ENCODE assay signal across 13 cellular contexts in the genomic region with DNA sequence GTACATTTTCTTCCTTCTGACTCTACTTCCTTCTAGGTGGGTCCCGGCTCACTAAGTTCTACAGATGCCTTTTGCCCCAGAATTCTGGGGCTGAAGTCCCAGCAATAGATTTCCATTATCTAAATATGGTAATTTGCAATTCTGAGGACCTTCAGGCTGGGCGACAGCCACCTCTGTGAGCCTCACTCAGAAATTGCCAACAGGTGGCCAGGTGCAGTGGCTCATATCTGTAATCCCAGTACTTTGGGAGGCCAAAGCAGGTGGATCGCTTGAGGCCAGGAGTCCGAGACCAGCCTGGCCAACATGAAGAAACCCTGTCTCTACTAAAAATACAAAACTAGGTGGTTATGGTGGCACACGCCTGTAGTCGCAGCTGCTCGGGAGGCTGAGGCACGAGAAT. TPM values are rescaled to one million over a fixed set of nuclear protein-coding genes. Genes with fewer than 3 reads are reported as not detected.
DNase-seq lines count a peak whose midpoint lies in the region; ATAC-seq and TF ChIP-seq lines count a peak whose summit lies in the region.
"Had no signal": no experiment of that assay in that cellular context is flagged by ENCODE, and none has a peak within 500 bp of the region (broad histone marks: within the 10 kb centered on the region; RNA-seq: fewer than 3 reads in every experiment).

No MANE protein-coding gene starts in this region.

- H3K36me3 ChIP-seq in naive thymus-derived CD4-positive, alpha-beta T cell (ENCODE audit: control insufficient read depth in 2 of 3, insufficient read depth in 3 of 3, low read length in 3 of 3) = no peaks in the 10 kb centered on the region
- H3K36me3 ChIP-seq: left lung, upper lobe of right lung had no signal

- intact Hi-C loops in activated CD8-positive, alpha-beta T cell treated with anti-CD3 and anti-CD28 coated beads for 36 hours (cut with micrococcal nuclease) = no loop called here
- intact Hi-C loops in naive thymus-derived CD4-positive, alpha-beta T cell (cut with micrococcal nuclease) = loop anchor here in 1 of 2 donors (1.0 kb wide), 1 partner anchor 23 kb away; no protein-coding TSS in a partner anchor

- no peaks in the 10 kb centered on the region for H3K9me3 ChIP-seq in naive thymus-derived CD4-positive, alpha-beta T cell (ENCODE audit: control insufficient read depth in 2 of 3, low read length in 3 of 3)
- H3K9me3 ChIP-seq: left lung, upper lobe of right lung had no signal

- H3K4me3 Mint-ChIP-seq in activated CD8-positive, alpha-beta T cell treated with anti-CD3 and anti-CD28 coated beads for 36 hours = peak overlapping the region; percentile 53
- peak overlapping the region in 8 of 10 donors; percentile 39 to 72 (median 54) for H3K4me3 Mint-ChIP-seq in naive thymus-derived CD4-positive, alpha-beta T cell

- peaks cover 11 to 15% of the 10 kb centered on the region in 2 donors for H3K4me1 ChIP-seq in naive thymus-derived CD4-positive, alpha-beta T cell (ENCODE audit: control insufficient read depth in 2 of 2, insufficient read depth in 2 of 2, low read length in 2 of 2)
- H3K4me1 ChIP-seq: left lung, upper lobe of right lung had no signal

- H3K27ac Mint-ChIP-seq in activated CD8-positive, alpha-beta T cell treated with anti-CD3 and anti-CD28 coated beads for 36 hours = peak overlapping the region; percentile 88
- H3K27ac Mint-ChIP-seq in naive thymus-derived CD4-positive, alpha-beta T cell = peak overlapping the region; percentile 74 to 96 (median 87)

- H3K4me1 Mint-ChIP-seq in activated CD8-positive, alpha-beta T cell treated with anti-CD3 and anti-CD28 coated beads for 36 hours (ENCODE audit: low read depth) = peaks cover 63% of the 10 kb centered on the region
- H3K4me1 Mint-ChIP-seq in naive thymus-derived CD4-positive, alpha-beta T cell = peaks cover 23 to 49% (median 28%) of the 10 kb centered on the region in 7 donors

- peaks cover 37% of the 10 kb centered on the region for H3K36me3 Mint-ChIP-seq in activated CD8-positive, alpha-beta T cell treated with anti-CD3 and anti-CD28 coated beads for 36 hours (ENCODE audit: low read depth)
- H3K36me3 Mint-ChIP-seq in naive thymus-derived CD4-positive, alpha-beta T cell = peaks cover 0 to 20% (median 13%) of the 10 kb centered on the region in 5 donors

- no peaks in the 10 kb centered on the region for H3K27me3 ChIP-seq in naive thymus-derived CD4-positive, alpha-beta T cell (ENCODE audit: control insufficient read depth in 2 of 2, insufficient read depth in 2 of 2, low read length in 2 of 2)
- H3K27me3 ChIP-seq: left lung, upper lobe of right lung had no signal

- no peaks in the 10 kb centered on the region for H3K9me3 Mint-ChIP-seq in activated CD8-positive, alpha-beta T cell treated with anti-CD3 and anti-CD28 coated beads for 36 hours
- H3K9me3 Mint-ChIP-seq in naive thymus-derived CD4-positive, alpha-beta T cell = peaks cover 0 to 2% (median 0%) of the 10 kb centered on the region in 11 donors

- peak overlapping the region; percentile 62 for H3K27ac ChIP-seq in naive thymus-derived CD4-positive, alpha-beta T cell (ENCODE audit: low read depth, low read length)
- H3K27ac ChIP-seq: left lung, upper lobe of right lung had no signal

- H3K4me3 ChIP-seq in GM08714 (ENCODE audit: low read length) = peak overlapping the region; percentile 13; the same call in 1 of the 2 replicates
- H3K4me3 ChIP-seq in naive thymus-derived CD4-positive, alpha-beta T cell (ENCODE audit: low read length) = no peak overlapping the region
- H3K4me3 ChIP-seq: left lung, upper lobe of right lung had no signal

- CTCF ChIA-PET in activated CD8-positive, alpha-beta T cell treated with anti-CD3 and anti-CD28 coated beads for 36 hours (lab: Charles Lee) = interaction anchor here (1.1 to 2.7 kb wide), 6 partner anchors 18 to 68 kb away, joined by 3 to 32 read pairs (median 7); partner anchors contain the start of gene CREM
- CTCF ChIA-PET in naive thymus-derived CD4-positive, alpha-beta T cell (lab: Charles Lee) = interaction anchor here (0.6 to 0.7 kb wide), 3 partner anchors 30 to 289 kb away, joined by 3 read pairs; no protein-coding TSS in a partner anchor

- H3K27me3 Mint-ChIP-seq in activated CD8-positive, alpha-beta T cell treated with anti-CD3 and anti-CD28 coated beads for 36 hours = no peaks in the 10 kb centered on the region
- no peaks in the 10 kb centered on the region for H3K27me3 Mint-ChIP-seq in naive thymus-derived CD4-positive, alpha-beta T cell

- DNase-seq in NCI-H345 (lab: John Stamatoyannopoulos, UW) = peak; percentile 1
- no peak for DNase-seq in NCI-H345 treated with DMSO at 0.1 percent for 48 hours (lab: John Stamatoyannopoulos, UW; ENCODE audit: unreplicated experiment)
- no peak for DNase-seq in activated CD8-positive, alpha-beta T cell treated with anti-CD3 and anti-CD28 coated beads for 36 hours
- DNase-seq in naive thymus-derived CD4-positive, alpha-beta T cell = no peak
- no peak for DNase-seq in DMS114 treated with DMSO at 0.1 percent for 48 hours (lab: John Stamatoyannopoulos, UW; ENCODE audit: unreplicated experiment)
- DNase-seq in NCI-H2196 treated with DMSO at 0.1 percent for 48 hours (lab: John Stamatoyannopoulos, UW; ENCODE audit: unreplicated experiment) = no peak
- no peak for DNase-seq in HuH-7 (ENCODE audit: low spot score)
- DNase-seq: 8988T, left lung, NCI-H2081 treated with DMSO at 0.1 percent for 48 hours, Right ventricle myocardium superior, upper lobe of right lung had no signal

- TF ChIP-seq CTCF in activated CD8-positive, alpha-beta T cell treated with anti-CD3 and anti-CD28 coated beads for 36 hours (IDR thresholded peaks at IDR 0.05) = no peak

- no peak for ATAC-seq in activated CD8-positive, alpha-beta T cell treated with anti-CD3 and anti-CD28 coated beads for 36 hours
- no peak for ATAC-seq in naive thymus-derived CD4-positive, alpha-beta T cell

- POLR2A ChIA-PET in activated CD8-positive, alpha-beta T cell treated with anti-CD3 and anti-CD28 coated beads for 36 hours (lab: Charles Lee) = interaction anchor here (2.3 to 3.9 kb wide), 3 partner anchors 18 to 45 kb away, joined by 11 to 34 read pairs (median 30); partner anchors contain the start of gene CREM
- POLR2A ChIA-PET in naive thymus-derived CD4-positive, alpha-beta T cell (lab: Charles Lee) = interaction anchor here (1.3 kb wide), 1 partner anchor 45 kb away, joined by 11 read pairs; no protein-coding TSS in a partner anchor

RNA-seq across cellular contexts. Expression of gene CREM, which starts 23.7 kb away (rescaled TPM):
- total RNA-seq in activated CD8-positive, alpha-beta T cell treated with anti-CD3 and anti-CD28 coated beads for 36 hours = 100 to 1,000 TPM; 121 to 131 TPM
- 10 to 100 TPM; 13.3 to 76.2 (median 31.6) TPM for total RNA-seq in naive thymus-derived CD4-positive, alpha-beta T cell
- 10 to 100 TPM; 19.1 to 19.7 TPM for polyA plus RNA-seq in naive thymus-derived CD4-positive, alpha-beta T cell
